ENCODE assay signal across 8 cellular contexts in genomic region chr12:112126000-112126431, GRCh38. TPM values are rescaled to one million over a fixed set of nuclear protein-coding genes. Genes with fewer than 3 reads are reported as not detected.
A peak's percentile ranks its signal among the peaks of the same experiment; 100 is the strongest.
DNase-seq lines count a peak whose midpoint lies in the region; ATAC-seq and TF ChIP-seq lines count a peak whose summit lies in the region.

No MANE protein-coding gene starts in this region.

- TF ChIP-seq CTCF in BE2C (IDR thresholded peaks at IDR 0.05; ENCODE audit: low read depth, low read length) (no peak), cardiac fibroblast (IDR thresholded peaks at IDR 0.05; ENCODE audit: low read depth, low read length) (no peak), mucosa of descending colon (IDR thresholded peaks at IDR 0.05) (no peak)

- WGBS in HUES64 = 5% methylated on average over 25 of the region's 25 CpGs

- intact Hi-C loops in mucosa of descending colon (cut with DNase I, micrococcal nuclease) = no loop called here

- no peaks in the 10 kb centered on the region for H3K27me3 ChIP-seq in BE2C
- H3K27me3 ChIP-seq in HUES64 (ENCODE audit: insufficient read depth, low read length) = no peaks in the 10 kb centered on the region

- H3K9me3 ChIP-seq in BE2C = no peaks in the 10 kb centered on the region
- H3K9me3 ChIP-seq in HUES64 (ENCODE audit: insufficient read depth, low read depth, low read length) = no peaks in the 10 kb centered on the region
- H3K9me3 ChIP-seq in mucosa of descending colon = no peaks in the 10 kb centered on the region

- H3K9ac ChIP-seq in HUES64 (ENCODE audit: low read depth, low read length) = peak overlapping the region; percentile 63

- peak; percentile 0 for ATAC-seq in mucosa of descending colon

- H3K27ac ChIP-seq in HUES64 (ENCODE audit: low read depth, low read length) = no peak overlapping the region

- no peak for DNase-seq in BE2C
- DNase-seq in cardiac fibroblast (ENCODE audit: low read depth in 2 of 2) = no peak
- no peak for DNase-seq in mucosa of descending colon
- no peak for DNase-seq in NCI-H774 (lab: John Stamatoyannopoulos, UW)
- no peak for DNase-seq in effector CD8-positive, alpha-beta T cell (lab: John Stamatoyannopoulos, UW)
- DNase-seq in A172 (ENCODE audit: low spot score) = no peak
- DNase-seq in AML-193 (lab: John Stamatoyannopoulos, UW) = no peak

- H3K4me1 ChIP-seq in BE2C = no peaks in the 10 kb centered on the region; the same call in 1 of the 2 replicates
- peaks cover 13% of the 10 kb centered on the region for H3K4me1 ChIP-seq in HUES64 (ENCODE audit: insufficient read depth, low read length)
- peaks cover 31% of the 10 kb centered on the region for H3K4me1 ChIP-seq in mucosa of descending colon (ENCODE audit: low read depth)

- peak overlapping the region; percentile 86 for H3K4me3 ChIP-seq in BE2C (ENCODE audit: low read depth, low read length)
- peak overlapping the region; percentile 67 for H3K4me3 ChIP-seq in HUES64 (ENCODE audit: low read length)
- peak overlapping the region; percentile 78 to 89 for H3K4me3 ChIP-seq in cardiac fibroblast (replicated peaks in 1 of 2; ENCODE audit: low read depth in 2 of 2, low read length in 2 of 2)
- H3K4me3 ChIP-seq in mucosa of descending colon = peak overlapping the region; percentile 78

- no peaks in the 10 kb centered on the region; the same call in 1 of the 2 replicates for H3K36me3 ChIP-seq in BE2C
- H3K36me3 ChIP-seq in HUES64 (ENCODE audit: insufficient read depth, low read length) = peaks cover 8% of the 10 kb centered on the region
- no peaks in the 10 kb centered on the region for H3K36me3 ChIP-seq in mucosa of descending colon (ENCODE audit: low read depth)

RNA-seq across cellular contexts. Expression of gene TRAFD1, which starts 0.7 kb away (rescaled TPM):
- polyA plus RNA-seq in BE2C (2012; ENCODE audit: insufficient read depth, insufficient read length, low read depth) = 14.3 TPM
- polyA plus RNA-seq in HUES64 (2013, experiment 1 of 2) = 21.9 TPM
- polyA plus RNA-seq in HUES64 (2013, experiment 2 of 2) = 22.3 TPM
- 10 to 100 TPM; 34.0 to 59.6 (median 35.9) TPM for total RNA-seq in mucosa of descending colon
- total RNA-seq in A172 (2014; rRNA removed; shearing (Covaris generic)) = 30.9 and 31.9 TPM in 2 replicates

RNA-seq across cellular contexts. Expression of gene NAA25, which starts 17.4 kb away (rescaled TPM):
- polyA plus RNA-seq in BE2C (2012; ENCODE audit: insufficient read depth, insufficient read length, low read depth) = 20.3 TPM
- polyA plus RNA-seq in HUES64 (2013, experiment 1 of 2) = 23.5 TPM
- polyA plus RNA-seq in HUES64 (2013, experiment 2 of 2) = 19.8 TPM
- 10 to 100 TPM; 16.8 to 29.2 (median 17.9) TPM for total RNA-seq in mucosa of descending colon
- total RNA-seq in A172 (2014; rRNA removed; shearing (Covaris generic)) = 22.5 and 25.0 TPM in 2 replicates
